In the genomic region with DNA sequence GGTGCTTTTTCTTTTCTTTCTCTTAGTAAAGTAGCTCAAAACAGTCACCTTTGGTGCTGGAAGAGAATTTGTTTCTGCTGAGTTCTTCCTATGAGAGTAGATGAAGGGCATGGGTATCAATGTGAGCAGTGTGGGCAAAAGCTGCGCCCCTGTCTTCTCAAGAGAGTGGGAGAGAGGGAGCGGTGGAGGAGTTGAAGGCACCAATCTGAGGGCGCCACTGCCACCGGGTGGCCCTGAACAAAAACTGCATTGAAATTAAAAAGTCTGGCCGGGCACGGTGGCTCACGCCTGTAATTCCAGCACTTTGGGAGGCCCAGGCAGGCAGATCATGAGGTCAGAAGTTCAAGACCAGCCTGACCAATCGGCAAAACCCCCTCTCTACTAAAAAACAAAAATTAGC, we compare ENCODE assay signal across 11 cellular contexts. TPM values are rescaled to one million over a fixed set of nuclear protein-coding genes. Genes with fewer than 3 reads are reported as not detected.
DNase-seq lines count a peak whose midpoint lies in the region; FAIRE-seq and TF ChIP-seq lines count a peak whose summit lies in the region.
"Had no signal": no experiment of that assay in that cellular context is flagged by ENCODE, and none has a peak within 500 bp of the region (broad histone marks: within the 10 kb centered on the region; RNA-seq: fewer than 3 reads in every experiment).

No MANE protein-coding gene starts in this region.

- H3K4me3 ChIP-seq in KMS-11 (IDR thresholded peaks at IDR 0.05; ENCODE audit: insufficient read depth, low read depth, low read length) (no peak overlapping the region), bronchial epithelial cell (ENCODE audit: low read depth, low read length) (no peak overlapping the region)
- H3K4me3 ChIP-seq: pancreas had no signal

- peak overlapping the region; percentile 47 for H3K27ac Mint-ChIP-seq in osteocyte (ENCODE audit: unreplicated experiment)
- H3K27ac Mint-ChIP-seq: activated naive CD4-positive, alpha-beta T cell treated with anti-CD3 and anti-CD28 coated beads, Interleukin-2, amount 10 ng/mL, durations not matched to agents 7 days and 5 days had no signal

- peaks cover 39% of the 10 kb centered on the region for H3K4me1 ChIP-seq in KMS-11 (ENCODE audit: low read depth, poor library complexity, severe bottlenecking)

- H4K20me1 ChIP-seq in KMS-11 (ENCODE audit: insufficient read depth): peaks cover 4% of the 10 kb centered on the region

- DNase-seq in NCI-H2171 treated with DMSO at 0.1 percent for 48 hours (lab: John Stamatoyannopoulos, UW) (peak; percentile 39), NCI-H2171 (lab: John Stamatoyannopoulos, UW) (no peak), bronchial epithelial cell (ENCODE audit: low read depth) (no peak), osteocyte (ENCODE audit: extremely low spot score, unreplicated experiment) (no peak), GOT3 (lab: John Stamatoyannopoulos, UW) (no peak), COLO668 (lab: John Stamatoyannopoulos, UW; ENCODE audit: unreplicated experiment) (no peak), NCI-H748 (lab: John Stamatoyannopoulos, UW; ENCODE audit: unreplicated experiment) (no peak)
- DNase-seq: activated naive CD4-positive, alpha-beta T cell treated with anti-CD3 and anti-CD28 coated beads, Interleukin-2, amount 10 ng/mL, durations not matched to agents 7 days and 5 days; NCI-H1048; pancreas had no signal

- FAIRE-seq in bronchial epithelial cell (lab: Jason Lieb, UNC): no peak
- FAIRE-seq: pancreas had no signal

- H3K9me3 Mint-ChIP-seq in osteocyte (ENCODE audit: unreplicated experiment): no peaks in the 10 kb centered on the region
- H3K9me3 Mint-ChIP-seq: activated naive CD4-positive, alpha-beta T cell treated with anti-CD3 and anti-CD28 coated beads, Interleukin-2, amount 10 ng/mL, durations not matched to agents 7 days and 5 days had no signal

- peaks cover 28% of the 10 kb centered on the region for H3K4me1 Mint-ChIP-seq in osteocyte (ENCODE audit: unreplicated experiment)
- H3K4me1 Mint-ChIP-seq: activated naive CD4-positive, alpha-beta T cell treated with anti-CD3 and anti-CD28 coated beads, Interleukin-2, amount 10 ng/mL, durations not matched to agents 7 days and 5 days had no signal

- H3K27me3 ChIP-seq in KMS-11 (ENCODE audit: insufficient read depth, low read depth) (no peaks in the 10 kb centered on the region), bronchial epithelial cell (ENCODE audit: control insufficient read depth, insufficient read depth, low read length) (no peaks in the 10 kb centered on the region)
- H3K27me3 ChIP-seq: pancreas had no signal

- H2AFZ ChIP-seq in KMS-11 (ENCODE audit: low read depth): no peak overlapping the region

- TF ChIP-seq CTCF in KMS-11 (conservative IDR thresholded peaks at IDR 0.05; ENCODE audit: low read depth, low read length): peak; percentile 53; the same call in 1 of the 2 replicates
- TF ChIP-seq CTCF in bronchial epithelial cell (IDR thresholded peaks at IDR 0.05; ENCODE audit: insufficient read depth, low read length, severe bottlenecking): peak; percentile 22
- peak; percentile 55 for TF ChIP-seq CTCF in osteocyte (IDR thresholded peaks at IDR 0.05)

- H3K36me3 Mint-ChIP-seq in osteocyte (ENCODE audit: unreplicated experiment): peaks cover 52% of the 10 kb centered on the region

- H3K36me3 ChIP-seq in KMS-11 (ENCODE audit: insufficient read depth) (peaks cover 5% of the 10 kb centered on the region; the same call in 1 of the 2 replicates), bronchial epithelial cell (ENCODE audit: control insufficient read depth, insufficient read depth, low read length) (peaks cover 72% of the 10 kb centered on the region)

- no peaks in the 10 kb centered on the region for H3K27me3 Mint-ChIP-seq in osteocyte (ENCODE audit: unreplicated experiment)
- H3K27me3 Mint-ChIP-seq: activated naive CD4-positive, alpha-beta T cell treated with anti-CD3 and anti-CD28 coated beads, Interleukin-2, amount 10 ng/mL, durations not matched to agents 7 days and 5 days had no signal

- H3K4me2 ChIP-seq in KMS-11: peak overlapping the region; percentile 22

- no peak overlapping the region for H3K4me3 Mint-ChIP-seq in osteocyte (ENCODE audit: unreplicated experiment)
- H3K4me3 Mint-ChIP-seq: activated naive CD4-positive, alpha-beta T cell treated with anti-CD3 and anti-CD28 coated beads, Interleukin-2, amount 10 ng/mL, durations not matched to agents 7 days and 5 days had no signal

- H3K9ac ChIP-seq in KMS-11: no peak overlapping the region; the same call in 1 of the 2 replicates

- H3K79me2 ChIP-seq in KMS-11 (ENCODE audit: insufficient read depth, low read depth): peaks cover 26% of the 10 kb centered on the region; the same call in 1 of the 2 replicates

- H3K27ac ChIP-seq in KMS-11: peak overlapping the region; percentile 42; the same call in 1 of the 2 replicates

RNA-seq across cellular contexts. Expression of gene EPHX3, which starts 28.7 kb away (rescaled TPM):
- total RNA-seq in bronchial epithelial cell: 0.53 and 1.2 TPM in 2 replicates
- not detected in 2 replicates for total RNA-seq in osteocyte
